In the genomic region with DNA sequence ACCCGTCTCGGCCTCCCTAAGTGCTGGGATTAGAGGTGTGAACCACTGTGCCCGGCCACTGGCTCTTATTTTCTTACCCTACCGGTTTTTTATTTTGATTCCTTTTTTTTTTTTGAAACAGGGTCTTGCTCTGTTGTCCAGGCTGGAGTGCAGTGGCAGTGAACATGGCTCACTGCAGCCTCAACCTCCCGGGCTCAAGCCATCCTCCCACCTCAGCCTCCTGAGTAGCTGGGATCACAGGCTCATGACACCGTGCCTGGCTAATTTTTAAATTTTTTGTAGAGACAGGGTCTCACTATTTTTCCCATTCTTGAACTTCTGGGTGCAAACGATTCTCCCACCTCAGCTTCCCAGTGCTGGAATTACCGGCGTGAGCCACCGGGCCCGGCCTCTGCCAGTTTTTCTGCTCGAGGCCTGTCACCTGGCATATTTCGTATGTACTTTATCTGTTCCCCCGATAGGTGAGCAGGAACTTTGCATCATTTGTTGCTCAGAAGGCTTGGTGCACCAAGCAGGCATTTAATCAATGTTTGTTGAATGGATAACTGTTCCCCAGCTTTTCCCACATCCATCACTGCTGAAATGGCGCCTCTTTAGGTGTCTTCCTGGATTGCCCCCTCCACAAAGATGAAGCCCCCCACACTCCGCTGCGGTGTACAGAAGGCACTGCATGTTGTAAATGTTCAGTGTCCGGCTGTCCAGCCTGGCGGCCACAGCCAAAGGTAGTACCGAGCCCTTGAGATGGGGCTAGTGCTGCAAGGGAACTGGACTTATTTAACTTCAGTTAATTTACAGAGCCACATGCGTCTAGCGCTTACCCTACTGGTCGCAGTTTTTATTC, we compare ENCODE assay signal across 9 cellular contexts. TPM values are rescaled to one million over a fixed set of nuclear protein-coding genes. Genes with fewer than 3 reads are reported as not detected.
DNase-seq lines count a peak whose midpoint lies in the region; ATAC-seq, FAIRE-seq and TF ChIP-seq lines count a peak whose summit lies in the region.
"Had no signal": no experiment of that assay in that cellular context is flagged by ENCODE, and none has a peak within 500 bp of the region (broad histone marks: within the 10 kb centered on the region; RNA-seq: fewer than 3 reads in every experiment).

No MANE protein-coding gene starts in this region.

- peak overlapping the region; percentile 98 for H3K27ac Mint-ChIP-seq in activated T-helper 2 cell treated with anti-CD3 and anti-CD28 coated beads, Interferon-gamma antibody, Interleukin-2, Interleukin-4, amounts not matched to agents 10 μg/mL and 5 μg/mL and 100 μg/mL, durations not matched to agents 14 hours and 24 hours and 36 hours
- H3K27ac Mint-ChIP-seq in stimulated activated effector memory CD8-positive, alpha-beta T cell treated with anti-CD3 and anti-CD28 coated beads, Interleukin-12 subunit alpha, Interleukin-12 subunit beta, amount 100 ng/mL, for 72 hours, result peak overlapping the region; percentile 97

- H3K4me3 ChIP-seq in HUES48 (ENCODE audit: low read depth, low read length) (peak overlapping the region; percentile 83), iPS-11a (ENCODE audit: low read depth, low read length) (peak overlapping the region; percentile 59)

- peaks cover 29% of the 10 kb centered on the region for H3K36me3 ChIP-seq in HUES48 (ENCODE audit: control insufficient read depth, insufficient read depth, low read length)

- no peak for ATAC-seq in stimulated activated effector memory CD8-positive, alpha-beta T cell treated with anti-CD3 and anti-CD28 coated beads, Interleukin-12 subunit alpha, Interleukin-12 subunit beta, amount 100 ng/mL, for 72 hours
- no peak for ATAC-seq in GM18520 (IDR thresholded peaks at IDR 0.05; ENCODE audit: unreplicated experiment)

- H3K4me3 Mint-ChIP-seq in activated T-helper 2 cell treated with anti-CD3 and anti-CD28 coated beads, Interferon-gamma antibody, Interleukin-2, Interleukin-4, amounts not matched to agents 10 μg/mL and 5 μg/mL and 100 μg/mL, durations not matched to agents 14 hours and 24 hours and 36 hours (ENCODE audit: low read depth), result peak overlapping the region; percentile 90
- peak overlapping the region; percentile 83 for H3K4me3 Mint-ChIP-seq in stimulated activated effector memory CD8-positive, alpha-beta T cell treated with anti-CD3 and anti-CD28 coated beads, Interleukin-12 subunit alpha, Interleukin-12 subunit beta, amount 100 ng/mL, for 72 hours

- no peak for DNase-seq in activated T-helper 2 cell treated with anti-CD3 and anti-CD28 coated beads, Interferon-gamma antibody, Interleukin-2, Interleukin-4, amounts not matched to agents 10 μg/mL and 5 μg/mL and 100 μg/mL, durations not matched to agents 14 hours and 24 hours and 36 hours (ENCODE audit: low spot score)
- no peak for DNase-seq in stimulated activated effector memory CD8-positive, alpha-beta T cell treated with anti-CD3 and anti-CD28 coated beads, Interleukin-12 subunit alpha, Interleukin-12 subunit beta, amount 100 ng/mL, for 72 hours (ENCODE audit: low spot score in 2 of 2)
- DNase-seq in H54 (ENCODE audit: insufficient read length, low spot score) (no peak), KG1 (lab: John Stamatoyannopoulos, UW) (no peak), medulla oblongata (ENCODE audit: extremely low spot score) (no peak)

- H3K27me3 Mint-ChIP-seq in activated T-helper 2 cell treated with anti-CD3 and anti-CD28 coated beads, Interferon-gamma antibody, Interleukin-2, Interleukin-4, amounts not matched to agents 10 μg/mL and 5 μg/mL and 100 μg/mL, durations not matched to agents 14 hours and 24 hours and 36 hours (ENCODE audit: low read depth), result no peaks in the 10 kb centered on the region

- intact Hi-C loops in activated T-helper 2 cell treated with anti-CD3 and anti-CD28 coated beads, Interferon-gamma antibody, Interleukin-2, Interleukin-4, amounts not matched to agents 10 μg/mL and 5 μg/mL and 100 μg/mL, durations not matched to agents 14 hours and 24 hours and 36 hours (cut with micrococcal nuclease), result loop anchor here (2.0 to 5.0 kb wide), 3 partner anchors 18 to 72 kb away; a partner anchor contains a TSS

- 0 out of 2 replicates have a peak, but pooled peaks cover 3% of the 10 kb centered on the region for H3K4me1 ChIP-seq in HUES48 (ENCODE audit: control insufficient read depth, insufficient read depth, low read length)

- TF ChIP-seq POLR2A in H54 (IDR thresholded peaks at IDR 0.05; ENCODE audit: low read depth, low read length), result no peak

- peaks cover 10% of the 10 kb centered on the region for H3K4me1 Mint-ChIP-seq in activated T-helper 2 cell treated with anti-CD3 and anti-CD28 coated beads, Interferon-gamma antibody, Interleukin-2, Interleukin-4, amounts not matched to agents 10 μg/mL and 5 μg/mL and 100 μg/mL, durations not matched to agents 14 hours and 24 hours and 36 hours (ENCODE audit: low read depth)
- H3K4me1 Mint-ChIP-seq in stimulated activated effector memory CD8-positive, alpha-beta T cell treated with anti-CD3 and anti-CD28 coated beads, Interleukin-12 subunit alpha, Interleukin-12 subunit beta, amount 100 ng/mL, for 72 hours, result peaks cover 18% of the 10 kb centered on the region

- H3K27me3 ChIP-seq in HUES48 (ENCODE audit: control insufficient read depth, insufficient read depth, low read length), result no peaks in the 10 kb centered on the region

- H3K27ac ChIP-seq in HUES48 (ENCODE audit: low read depth, low read length), result peak overlapping the region; percentile 80

- H3K36me3 Mint-ChIP-seq in activated T-helper 2 cell treated with anti-CD3 and anti-CD28 coated beads, Interferon-gamma antibody, Interleukin-2, Interleukin-4, amounts not matched to agents 10 μg/mL and 5 μg/mL and 100 μg/mL, durations not matched to agents 14 hours and 24 hours and 36 hours (ENCODE audit: low read depth), result peaks cover 6% of the 10 kb centered on the region
- H3K36me3 Mint-ChIP-seq in stimulated activated effector memory CD8-positive, alpha-beta T cell treated with anti-CD3 and anti-CD28 coated beads, Interleukin-12 subunit alpha, Interleukin-12 subunit beta, amount 100 ng/mL, for 72 hours, result peaks cover 31% of the 10 kb centered on the region

- no peak for FAIRE-seq in H54 (lab: Jason Lieb, UNC)

- peak overlapping the region; percentile 94 for H3K9ac ChIP-seq in HUES48 (ENCODE audit: low read depth, low read length)

- H3K9me3 ChIP-seq in HUES48 (ENCODE audit: control insufficient read depth, insufficient read depth, low read length), result no peaks in the 10 kb centered on the region

- H3K9me3 Mint-ChIP-seq in activated T-helper 2 cell treated with anti-CD3 and anti-CD28 coated beads, Interferon-gamma antibody, Interleukin-2, Interleukin-4, amounts not matched to agents 10 μg/mL and 5 μg/mL and 100 μg/mL, durations not matched to agents 14 hours and 24 hours and 36 hours, result no peaks in the 10 kb centered on the region
- no peaks in the 10 kb centered on the region for H3K9me3 Mint-ChIP-seq in stimulated activated effector memory CD8-positive, alpha-beta T cell treated with anti-CD3 and anti-CD28 coated beads, Interleukin-12 subunit alpha, Interleukin-12 subunit beta, amount 100 ng/mL, for 72 hours

RNA-seq across cellular contexts. Expression of a gene that starts 0.9 kb away (rescaled TPM):
- 72.6 and 74.8 TPM in 2 replicates for total RNA-seq in activated T-helper 2 cell treated with anti-CD3 and anti-CD28 coated beads, Interferon-gamma antibody, Interleukin-2, Interleukin-4, amounts not matched to agents 10 μg/mL and 5 μg/mL and 100 μg/mL, durations not matched to agents 14 hours and 24 hours and 36 hours

RNA-seq across cellular contexts. Expression of a gene that starts 3.6 kb away (rescaled TPM):
- not detected in 2 replicates for total RNA-seq in activated T-helper 2 cell treated with anti-CD3 and anti-CD28 coated beads, Interferon-gamma antibody, Interleukin-2, Interleukin-4, amounts not matched to agents 10 μg/mL and 5 μg/mL and 100 μg/mL, durations not matched to agents 14 hours and 24 hours and 36 hours
- total RNA-seq: activated CD8-positive, alpha-beta memory T cell treated with anti-CD3 and anti-CD28 coated beads for 36 hours had no signal

RNA-seq across cellular contexts. Expression of a gene that starts 17.5 kb away (rescaled TPM):
- 52.2 and 54.3 TPM in 2 replicates for total RNA-seq in activated T-helper 2 cell treated with anti-CD3 and anti-CD28 coated beads, Interferon-gamma antibody, Interleukin-2, Interleukin-4, amounts not matched to agents 10 μg/mL and 5 μg/mL and 100 μg/mL, durations not matched to agents 14 hours and 24 hours and 36 hours

RNA-seq across cellular contexts. Expression of a gene that starts 41.2 kb away (rescaled TPM):
- 17.2 and 17.8 TPM in 2 replicates for total RNA-seq in activated T-helper 2 cell treated with anti-CD3 and anti-CD28 coated beads, Interferon-gamma antibody, Interleukin-2, Interleukin-4, amounts not matched to agents 10 μg/mL and 5 μg/mL and 100 μg/mL, durations not matched to agents 14 hours and 24 hours and 36 hours

RNA-seq across cellular contexts. Expression of a gene that starts 47.9 kb away (rescaled TPM):
- 0.80 and 1.2 TPM in 2 replicates for total RNA-seq in activated T-helper 2 cell treated with anti-CD3 and anti-CD28 coated beads, Interferon-gamma antibody, Interleukin-2, Interleukin-4, amounts not matched to agents 10 μg/mL and 5 μg/mL and 100 μg/mL, durations not matched to agents 14 hours and 24 hours and 36 hours
